Comparison of ENCODE assay signal across 8 cellular contexts in genomic region chr16:12801511-12802042, GRCh38. TPM values are rescaled to one million over a fixed set of nuclear protein-coding genes. Genes with fewer than 3 reads are reported as not detected.
DNase-seq lines count a peak whose midpoint lies in the region; ATAC-seq and TF ChIP-seq lines count a peak whose summit lies in the region.

No MANE protein-coding gene starts in this region.

- H3K27ac ChIP-seq in esophagus (ENCODE audit: low read depth in 2 of 2, low read length in 1 of 2) (peak overlapping the region; percentile 87 to 96), smooth muscle cell (ENCODE audit: low read depth) (peak overlapping the region; percentile 91)

- peak; percentile 43 for ATAC-seq in GM18502 (IDR thresholded peaks at IDR 0.05; ENCODE audit: poor library complexity, unreplicated experiment)
- no peak for ATAC-seq in GM18907 (IDR thresholded peaks at IDR 0.05; ENCODE audit: unreplicated experiment)

- H3K4me3 ChIP-seq in esophagus (ENCODE audit: low read depth in 1 of 2, low read length in 2 of 2) (no peak overlapping the region), smooth muscle cell (peak overlapping the region; percentile 21)

- H2AFZ ChIP-seq in smooth muscle cell (ENCODE audit: low read depth), result no peak overlapping the region

- no peaks in the 10 kb centered on the region for H3K9me3 ChIP-seq in esophagus (ENCODE audit: control insufficient read depth in 2 of 2, insufficient read depth in 1 of 2, low read depth in 1 of 2, low read length in 1 of 2)
- H3K9me3 ChIP-seq in smooth muscle cell (replicated peaks; ENCODE audit: low read depth), result no peaks in the 10 kb centered on the region

- 29 to 34% methylated on average over 4 of the region's 4 CpGs for WGBS in esophagus, 2 donors
- WGBS in smooth muscle cell (ENCODE audit: low lambda C conversion rate), result 11% methylated on average over 4 of the region's 4 CpGs

- peaks cover 16% of the 10 kb centered on the region for H3F3A ChIP-seq in smooth muscle cell (ENCODE audit: low read depth)

- no peaks in the 10 kb centered on the region for H4K20me1 ChIP-seq in smooth muscle cell (ENCODE audit: low read depth)

- no peak for TF ChIP-seq CTCF in smooth muscle cell (IDR thresholded peaks at IDR 0.05; ENCODE audit: borderline replicate concordance, insufficient read depth, poor library complexity, severe bottlenecking)

- H3K4me1 ChIP-seq in esophagus (ENCODE audit: control insufficient read depth in 2 of 2, insufficient read depth in 2 of 2, low read length in 1 of 2), result peaks cover 0 to 7% of the 10 kb centered on the region in 2 donors
- peaks cover 7% of the 10 kb centered on the region for H3K4me1 ChIP-seq in smooth muscle cell (ENCODE audit: low read depth)

- H3K27me3 ChIP-seq in esophagus (ENCODE audit: control insufficient read depth in 1 of 2, insufficient read depth in 2 of 2, low read length in 2 of 2), result no peaks in the 10 kb centered on the region
- H3K27me3 ChIP-seq in smooth muscle cell (ENCODE audit: low read depth), result no peaks in the 10 kb centered on the region

- H3K36me3 ChIP-seq in esophagus (ENCODE audit: control insufficient read depth in 2 of 2, insufficient read depth in 2 of 2, low read length in 1 of 2) (no peaks in the 10 kb centered on the region), smooth muscle cell (ENCODE audit: low read depth) (no peaks in the 10 kb centered on the region)

- peaks cover 4% of the 10 kb centered on the region for H3K79me2 ChIP-seq in smooth muscle cell (ENCODE audit: low read depth)

- DNase-seq in A172 (ENCODE audit: low spot score) (peak; percentile 79), SKM-1 (lab: John Stamatoyannopoulos, UW; ENCODE audit: unreplicated experiment) (peak; percentile 87), smooth muscle cell (lab: John Stamatoyannopoulos, UW; ENCODE audit: unreplicated experiment) (no peak), NCI-H748 treated with DMSO at 0.1 percent for 48 hours (lab: John Stamatoyannopoulos, UW) (no peak)
- no peak for DNase-seq in stimulated activated CD4-positive, alpha-beta T cell treated with anti-CD3 and anti-CD28 coated beads, Interleukin-4, amount 100 ng/mL, for 4 hours

- peak overlapping the region; percentile 71 for H3K9ac ChIP-seq in smooth muscle cell (ENCODE audit: low read depth)

- H3K4me2 ChIP-seq in smooth muscle cell, result peak overlapping the region; percentile 77

RNA-seq across cellular contexts. Expression of gene CPPED1, which starts 2.1 kb away (rescaled TPM):
- 51.8 and 55.6 TPM in 2 replicates for total RNA-seq in A172 (2014; rRNA removed; shearing (Covaris generic))
- polyA plus RNA-seq in esophagus (10 to 100 TPM; 22.3 to 27.8 TPM), smooth muscle cell (17.2 and 17.7 TPM in 2 replicates)
- 20.9 and 35.2 TPM in 2 replicates for total RNA-seq in smooth muscle cell

Comparison
In these comparisons a context has a peak if more than half of its experiments do, and no peak if none do; other contexts are left out.
1. DNase-seq: peak in A172 (single experiment) and SKM-1 (single experiment); none in smooth muscle cell (single experiment), NCI-H748 treated with DMSO at 0.1 percent for 48 hours (single experiment) and stimulated activated CD4-positive, alpha-beta T cell treated with anti-CD3 and anti-CD28 coated beads, Interleukin-4, amount 100 ng/mL, for 4 hours (0 of 2).